ENCODE assay signal across 26 cellular contexts in genomic region chrX:105651052-105651451, GRCh38.
"Had no signal": no experiment of that assay in that cellular context is flagged by ENCODE, and none has a peak within 500 bp of the region (broad histone marks: within the 10 kb centered on the region; RNA-seq: fewer than 3 reads in every experiment).

No MANE protein-coding gene starts in this region.

- ATAC-seq: activated naive CD4-positive, alpha-beta T cell treated with anti-CD3 and anti-CD28 coated beads, Interleukin-2, amount 50 U/mL, for 72 hours; activated T-cell treated with anti-CD3 and anti-CD28 coated beads, Interleukin-2, amount 50 U/mL, for 72 hours; effector memory CD8-positive, alpha-beta T cell; gastrocnemius medialis; WTC11 had no signal

- H3K27ac Mint-ChIP-seq: activated CD4-positive, alpha-beta memory T cell treated with anti-CD3 and anti-CD28 coated beads for 36 hours; activated naive CD4-positive, alpha-beta T cell treated with anti-CD3 and anti-CD28 coated beads, Interleukin-2, amount 10 ng/mL, durations not matched to agents 7 days and 5 days; activated naive CD4-positive, alpha-beta T cell treated with anti-CD3 and anti-CD28 coated beads, Interleukin-2, amount 50 U/mL, for 72 hours; activated naive CD8-positive, alpha-beta T cell treated with anti-CD3 and anti-CD28 coated beads, Interleukin-2, amount 10 ng/mL, durations not matched to agents 7 days and 5 days; activated T-cell treated with anti-CD3 and anti-CD28 coated beads, Interleukin-2, amount 50 U/mL, for 24 hours; activated T-cell treated with anti-CD3 and anti-CD28 coated beads, Interleukin-2, amount 50 U/mL, for 72 hours; effector memory CD8-positive, alpha-beta T cell; WTC11 had no signal

- H3K4me1 Mint-ChIP-seq: activated naive CD4-positive, alpha-beta T cell treated with anti-CD3 and anti-CD28 coated beads, Interleukin-2, amount 10 ng/mL, durations not matched to agents 7 days and 5 days; activated naive CD8-positive, alpha-beta T cell treated with anti-CD3 and anti-CD28 coated beads, Interleukin-2, amount 10 ng/mL, durations not matched to agents 7 days and 5 days had no signal

- H3K36me3 Mint-ChIP-seq: activated CD4-positive, alpha-beta memory T cell treated with anti-CD3 and anti-CD28 coated beads for 36 hours; activated naive CD4-positive, alpha-beta T cell treated with anti-CD3 and anti-CD28 coated beads, Interleukin-2, amount 10 ng/mL, durations not matched to agents 7 days and 5 days; activated naive CD4-positive, alpha-beta T cell treated with anti-CD3 and anti-CD28 coated beads, Interleukin-2, amount 50 U/mL, for 72 hours; activated naive CD8-positive, alpha-beta T cell treated with anti-CD3 and anti-CD28 coated beads, Interleukin-2, amount 10 ng/mL, durations not matched to agents 7 days and 5 days; WTC11 had no signal

- DNase-seq: activated CD4-positive, alpha-beta memory T cell treated with anti-CD3 and anti-CD28 coated beads for 36 hours; activated CD4-positive, alpha-beta T cell treated with anti-CD3 and anti-CD28 coated beads for 48 hours; activated CD8-positive, alpha-beta memory T cell treated with anti-CD3 and anti-CD28 coated beads, Interleukin-2, amount 50 U/mL, for 48 hours; activated gamma-delta T cell; activated naive CD4-positive, alpha-beta T cell; activated naive CD4-positive, alpha-beta T cell treated with anti-CD3 and anti-CD28 coated beads, Interleukin-2, amount 10 ng/mL, durations not matched to agents 7 days and 5 days; activated naive CD8-positive, alpha-beta T cell treated with anti-CD3 and anti-CD28 coated beads, Interleukin-2, amount 10 ng/mL, durations not matched to agents 7 days and 5 days; activated T-cell treated with anti-CD3 and anti-CD28 coated beads for 4 hours; activated T-cell treated with anti-CD3 and anti-CD28 coated beads, Interleukin-2, amount 50 U/mL, for 24 hours; activated T-cell treated with anti-CD3 and anti-CD28 coated beads, Interleukin-2, amount 50 U/mL, for 72 hours; amniotic stem cell; anterior cingulate cortex; brain microvascular endothelial cell; caudate nucleus; cortex of kidney; dermis blood vessel endothelial cell; effector CD4-positive, alpha-beta T cell; effector memory CD8-positive, alpha-beta T cell; erythroblast; gastrocnemius medialis; glutamatergic neuron; heart left ventricle; T-helper 2 cell had no signal

- H3K4me3 Mint-ChIP-seq: activated CD4-positive, alpha-beta memory T cell treated with anti-CD3 and anti-CD28 coated beads for 36 hours; activated naive CD4-positive, alpha-beta T cell treated with anti-CD3 and anti-CD28 coated beads, Interleukin-2, amount 10 ng/mL, durations not matched to agents 7 days and 5 days; activated naive CD8-positive, alpha-beta T cell treated with anti-CD3 and anti-CD28 coated beads, Interleukin-2, amount 10 ng/mL, durations not matched to agents 7 days and 5 days; activated T-cell treated with anti-CD3 and anti-CD28 coated beads, Interleukin-2, amount 50 U/mL, for 24 hours; activated T-cell treated with anti-CD3 and anti-CD28 coated beads, Interleukin-2, amount 50 U/mL, for 72 hours; effector memory CD8-positive, alpha-beta T cell; WTC11 had no signal

- H3K27me3 Mint-ChIP-seq: activated CD4-positive, alpha-beta memory T cell treated with anti-CD3 and anti-CD28 coated beads for 36 hours; activated naive CD4-positive, alpha-beta T cell treated with anti-CD3 and anti-CD28 coated beads, Interleukin-2, amount 10 ng/mL, durations not matched to agents 7 days and 5 days; activated naive CD8-positive, alpha-beta T cell treated with anti-CD3 and anti-CD28 coated beads, Interleukin-2, amount 10 ng/mL, durations not matched to agents 7 days and 5 days; effector memory CD8-positive, alpha-beta T cell had no signal

- H3K4me3 ChIP-seq: esophagus muscularis mucosa, gastrocnemius medialis, heart left ventricle had no signal

- H3K9me3 Mint-ChIP-seq: activated CD4-positive, alpha-beta memory T cell treated with anti-CD3 and anti-CD28 coated beads for 36 hours; activated naive CD4-positive, alpha-beta T cell treated with anti-CD3 and anti-CD28 coated beads, Interleukin-2, amount 10 ng/mL, durations not matched to agents 7 days and 5 days; activated naive CD8-positive, alpha-beta T cell treated with anti-CD3 and anti-CD28 coated beads, Interleukin-2, amount 10 ng/mL, durations not matched to agents 7 days and 5 days; activated T-cell treated with anti-CD3 and anti-CD28 coated beads, Interleukin-2, amount 50 U/mL, for 24 hours; WTC11 had no signal
